8 cellular contexts compared by ENCODE assay signal in the genomic region with DNA sequence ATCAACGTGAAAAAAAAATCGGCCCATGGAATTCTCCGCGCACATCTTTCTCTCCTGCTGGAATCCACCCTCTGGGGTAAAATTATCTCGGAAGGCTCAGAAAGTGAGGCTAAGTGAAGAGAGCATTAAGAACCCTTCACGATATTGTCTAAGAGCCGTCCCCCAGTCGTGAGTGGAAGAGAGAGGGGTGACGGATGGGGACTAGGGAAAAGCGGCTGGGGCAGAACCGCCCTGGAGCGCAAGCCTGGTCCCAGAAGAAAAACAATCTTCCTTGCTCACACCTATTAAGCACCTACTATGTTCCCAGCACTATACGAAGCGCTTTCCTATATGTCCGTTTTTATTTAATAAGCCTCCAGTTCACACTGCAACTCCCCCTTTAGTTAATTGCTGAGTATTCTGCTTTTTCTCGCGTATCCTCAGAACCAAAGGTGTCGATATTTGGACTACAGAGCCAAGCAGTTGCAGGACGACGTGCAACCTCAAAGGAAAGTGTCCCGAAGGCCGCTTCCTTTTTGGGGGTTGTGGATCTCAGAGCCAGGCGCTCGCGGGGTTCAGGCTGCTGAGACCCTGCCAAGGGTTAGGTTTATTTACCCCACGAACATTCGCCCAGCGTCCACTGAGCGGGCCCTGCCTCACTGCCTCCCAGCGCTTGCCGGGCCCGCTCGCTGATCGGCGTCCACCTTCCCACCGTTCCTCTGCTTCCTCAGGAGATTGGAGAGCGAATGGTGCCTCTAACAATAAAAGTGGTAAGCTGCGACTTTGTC. TPM values are rescaled to one million over a fixed set of nuclear protein-coding genes. Genes with fewer than 3 reads are reported as not detected.
DNase-seq lines count a peak whose midpoint lies in the region; ATAC-seq, FAIRE-seq and TF ChIP-seq lines count a peak whose summit lies in the region.

No MANE protein-coding gene starts in this region.

- intact Hi-C loops in HepG2 (cut with micrococcal nuclease; ENCODE audit: unreplicated experiment) (no loop called here), aorta (cut with DNase I) (loop anchor here in 1 of 2 donors (5.0 kb wide), 1 partner anchor 37 kb away; no protein-coding TSS in a partner anchor)

- no peak for FAIRE-seq in HepG2 (lab: Jason Lieb, UNC)

- POLR2A ChIA-PET in HepG2 (lab: Yijun Ruan, JAX), result no interaction called here

- H3K27me3 ChIP-seq in liver (ENCODE audit: control insufficient read depth in 4 of 4, insufficient read depth in 4 of 4, low read length in 3 of 4) (peaks cover 0 to 5% (median 0%) of the 10 kb centered on the region in 4 donors), HepG2 (ENCODE audit: control insufficient read depth in 1 of 2, insufficient read depth in 2 of 2, low read length in 2 of 2) (no peaks in the 10 kb centered on the region), aorta (ENCODE audit: control insufficient read depth in 1 of 2, insufficient read depth in 2 of 2, low read length in 1 of 2) (no peaks in the 10 kb centered on the region)

- no peak overlapping the region for H3K4me2 ChIP-seq in HepG2 (ENCODE audit: low read depth, low read length)

- H3K9ac ChIP-seq in liver (ENCODE audit: low read depth in 1 of 2, low read length in 2 of 2), result no peak overlapping the region
- H3K9ac ChIP-seq in HepG2 (ENCODE audit: insufficient read depth, low read depth, low read length), result no peak overlapping the region

- BruUV-seq in HepG2 (replicated peaks; lab: Mats Ljungman, UMichigan), result no TSS peak

- no peak for DNase-seq in HepG2 (ENCODE audit: low spot score)
- DNase-seq in choroid plexus epithelial cell (ENCODE audit: low read depth), result peak; percentile 33
- peak in 1 of 2 donors; percentile 80 for DNase-seq in aorta
- DNase-seq in activated CD4-positive, CD25-positive, alpha-beta regulatory T cell (lab: John Stamatoyannopoulos, UW), result no peak

- TF ChIP-seq POLR2A in HepG2 (IDR thresholded peaks at IDR 0.05; ENCODE audit: insufficient read depth in 1 of 2, low read depth in 2 of 2, low read length in 2 of 2), result no peak

- no peak for TF ChIP-seq CTCF in liver (IDR thresholded peaks at IDR 0.05; ENCODE audit: low read depth, low read length, missing input control)
- TF ChIP-seq CTCF in HepG2 (CRISPR knock-in tag; IDR thresholded peaks at IDR 0.05), result no peak
- no peak for TF ChIP-seq CTCF in choroid plexus epithelial cell (conservative IDR thresholded peaks at IDR 0.05; ENCODE audit: low read depth, low read length)

- H3K4me1 ChIP-seq in liver (ENCODE audit: control insufficient read depth in 4 of 4, insufficient read depth in 4 of 4, low read length in 3 of 4) (peaks cover 5 to 16% (median 11%) of the 10 kb centered on the region in 4 donors), HepG2 (ENCODE audit: insufficient read depth, low read length) (no peaks in the 10 kb centered on the region), mesodermal cell (ENCODE audit: control insufficient read depth, insufficient read depth, low read length, poor library complexity, severe bottlenecking) (peaks cover 4% of the 10 kb centered on the region), aorta (ENCODE audit: control insufficient read depth in 1 of 2, insufficient read depth in 2 of 2, low read length in 2 of 2) (peaks cover 0 to 5% of the 10 kb centered on the region in 2 donors)

- in situ Hi-C loops in HepG2 (cut with HindIII; ENCODE audit: extremely low pct_ligation_motif_present, low pct_unique_long_range_greater_than_20kb), result no loop called here

- WGBS in liver, result 17% methylated on average over 38 of the region's 38 CpGs
- WGBS in HepG2 (ENCODE audit: low lambda C conversion rate), result 89% methylated on average over 30 of the region's 38 CpGs
- 22 to 42% methylated on average over 18 to 25 of the region's 38 CpGs for WGBS in mesodermal cell (ENCODE audit: insufficient coverage in 2 of 2), 2 experiments
- WGBS in aorta, 2 donors, result 27 to 28% methylated on average over 38 of the region's 38 CpGs

- no peak for TF ChIP-seq EP300 in HepG2 (IDR thresholded peaks at IDR 0.05; ENCODE audit: low read depth in 2 of 2, low read length in 2 of 2)
- no peak for TF ChIP-seq EP300 in HepG2 (CRISPR knock-in tag; IDR thresholded peaks at IDR 0.05; ENCODE audit: borderline replicate concordance)

- H3K36me3 ChIP-seq in liver (ENCODE audit: control insufficient read depth in 4 of 4, insufficient read depth in 3 of 4, low read depth in 1 of 4, low read length in 3 of 4), result no peaks in the 10 kb centered on the region
- H3K36me3 ChIP-seq in HepG2 (replicated peaks in 1 of 2; ENCODE audit: control insufficient read depth in 1 of 2, insufficient read depth in 2 of 2, low read length in 2 of 2), result no peaks in the 10 kb centered on the region
- H3K36me3 ChIP-seq in mesodermal cell (ENCODE audit: control insufficient read depth, insufficient read depth, low read length), result no peaks in the 10 kb centered on the region
- no peaks in the 10 kb centered on the region for H3K36me3 ChIP-seq in aorta (ENCODE audit: control insufficient read depth in 1 of 2, insufficient read depth in 2 of 2, low read length in 1 of 2)

- H3K27ac ChIP-seq in liver (ENCODE audit: low read depth in 1 of 2, low read length in 2 of 2) (no peak overlapping the region), HepG2 (ENCODE audit: extremely low read length, insufficient read depth, low read length) (no peak overlapping the region), mesodermal cell (ENCODE audit: low read depth, low read length, severe bottlenecking) (no peak overlapping the region), aorta (ENCODE audit: low read depth in 1 of 2, low read length in 2 of 2) (no peak overlapping the region)

- H4K20me1 ChIP-seq in HepG2 (ENCODE audit: insufficient read depth, low read length), result no peaks in the 10 kb centered on the region

- CTCF ChIA-PET in HepG2 (lab: Yijun Ruan, JAX; ENCODE audit: low intra/inter-chr PET ratio, low total read pairs), result no interaction called here

- H3K9me3 ChIP-seq in liver (ENCODE audit: control insufficient read depth in 4 of 4, low read length in 3 of 4) (no peaks in the 10 kb centered on the region), HepG2 (ENCODE audit: low read length) (no peaks in the 10 kb centered on the region), mesodermal cell (ENCODE audit: control insufficient read depth, low read length) (no peaks in the 10 kb centered on the region), aorta (ENCODE audit: control insufficient read depth, low read length) (no peaks in the 10 kb centered on the region)

- TF ChIP-seq RAD21 in liver (IDR thresholded peaks at IDR 0.05) (no peak), HepG2 (CRISPR knock-in tag; IDR thresholded peaks at IDR 0.05) (no peak)

- H3K4me3 ChIP-seq in liver (ENCODE audit: low read depth in 1 of 3, low read length in 3 of 3) (peak overlapping the region in 2 of 3 donors; percentile 23 to 45), HepG2 (replicated peaks in 1 of 3; ENCODE audit: insufficient read depth in 1 of 3, low read depth in 2 of 3, low read length in 3 of 3) (no peak overlapping the region), choroid plexus epithelial cell (ENCODE audit: low read depth, low read length) (peak overlapping the region; percentile 66), mesodermal cell (ENCODE audit: extremely low read depth, insufficient read depth, low read length, poor library complexity, severe bottlenecking) (peak overlapping the region; percentile 34), aorta (ENCODE audit: low read length in 2 of 2) (peak overlapping the region; percentile 56 to 76)

- ATAC-seq in HepG2, result no peak
- peak; percentile 77 for ATAC-seq in aorta (ENCODE audit: low FRiP score)
- ATAC-seq in HG03432 (IDR thresholded peaks at IDR 0.05; ENCODE audit: unreplicated experiment), result no peak
- no peak for ATAC-seq in GM18867 (IDR thresholded peaks at IDR 0.05; ENCODE audit: unreplicated experiment)

- H2AFZ ChIP-seq in HepG2 (ENCODE audit: low read length), result no peak overlapping the region

- H3K79me2 ChIP-seq in HepG2 (ENCODE audit: insufficient read depth, low read length), result no peaks in the 10 kb centered on the region

RNA-seq across cellular contexts. Expression of gene MGARP, which starts 0.9 kb away (rescaled TPM):
- total RNA-seq in liver (under 1 TPM; 0.09 to 0.17 TPM), HepG2 (2016; rRNA removed; fragmentation: Illumina TruSeq; extraction: Trizol) (0.11 TPM in 1 of 2 replicates, not detected in the other), aorta (1 to 10 TPM; 2.2 to 3.7 TPM)
- polyA plus RNA-seq in liver (under 1 TPM in 1 of 2 donors, not detected in 1; 0.09 TPM), HepG2 (2011; rRNA removed) (0.13 TPM in 2 replicates), aorta (10 to 100 TPM in 1 of 2 donors, 1 to 10 TPM in 1; 8.9 to 17.6 TPM)
- not detected in 2 replicates for total RNA-seq in HepG2 (2016; cell fraction: cytosol; rRNA removed; fragmentation: Illumina TruSeq; extraction: Trizol; ENCODE audit: low read depth)
- 0.18 and 0.26 TPM in 2 replicates for total RNA-seq in HepG2 (2016; cell fraction: insoluble cytoplasmic fraction; rRNA removed; fragmentation: Illumina TruSeq; extraction: Trizol)
- 0.21 TPM in 1 of 2 replicates, not detected in the other for total RNA-seq in HepG2 (2016; cell fraction: membrane; rRNA removed; fragmentation: Illumina TruSeq; extraction: Trizol)
- not detected in 2 replicates for total RNA-seq in HepG2 (2016; cell fraction: nucleus; rRNA removed; fragmentation: Illumina TruSeq; extraction: Trizol)
- polyA plus RNA-seq in HepG2 (2011; cell fraction: cytosol; rRNA removed), result 0.12 and 0.13 TPM in 2 replicates
- 0.09 TPM in 1 of 2 replicates, not detected in the other for polyA plus RNA-seq in HepG2 (2011; cell fraction: nucleus; rRNA removed)
- polyA plus RNA-seq in HepG2 (2012), result 0.17 and 0.20 TPM in 2 replicates
- not detected in 2 replicates for polyA plus RNA-seq in HepG2 (2016; cell fraction: cytosol; fragmentation: Illumina TruSeq; extraction: Trizol; ENCODE audit: low read depth)
- polyA plus RNA-seq in HepG2 (2016; cell fraction: insoluble cytoplasmic fraction; fragmentation: Illumina TruSeq; extraction: Trizol; ENCODE audit: low read depth), result not detected in 2 replicates
- not detected in 2 replicates for polyA plus RNA-seq in HepG2 (2016; cell fraction: membrane; fragmentation: Illumina TruSeq; extraction: Trizol; ENCODE audit: low read depth)
- not detected in 2 replicates for polyA plus RNA-seq in HepG2 (2016; cell fraction: nucleus; fragmentation: Illumina TruSeq; extraction: Trizol; ENCODE audit: insufficient read depth, low read depth)
- not detected in 2 replicates for polyA minus RNA-seq in HepG2 (2011; rRNA and poly(A)+ RNA removed; ENCODE audit: low replicate concordance)
- not detected in 2 replicates for polyA minus RNA-seq in HepG2 (2011; cell fraction: cytosol; rRNA and poly(A)+ RNA removed)
- polyA minus RNA-seq in HepG2 (2011; cell fraction: nucleus; rRNA and poly(A)+ RNA removed), result not detected in 2 replicates
- 1.8 TPM for polyA plus RNA-seq in mesodermal cell (2013, experiment 1 of 2)
- 2.2 TPM for polyA plus RNA-seq in mesodermal cell (2013, experiment 2 of 2)

RNA-seq across cellular contexts. Expression of gene NAA15, which starts 22.2 kb away (rescaled TPM):
- 10 to 100 TPM; 13.9 to 18.2 TPM for total RNA-seq in liver
- polyA plus RNA-seq in liver, result 1 to 10 TPM; 6.7 to 8.4 TPM
- total RNA-seq in HepG2 (2016; rRNA removed; fragmentation: Illumina TruSeq; extraction: Trizol), result 50.2 and 81.2 TPM in 2 replicates
- 6.3 and 7.1 TPM in 2 replicates for total RNA-seq in HepG2 (2016; cell fraction: cytosol; rRNA removed; fragmentation: Illumina TruSeq; extraction: Trizol; ENCODE audit: low read depth)
- 48.6 and 78.2 TPM in 2 replicates for total RNA-seq in HepG2 (2016; cell fraction: insoluble cytoplasmic fraction; rRNA removed; fragmentation: Illumina TruSeq; extraction: Trizol)
- total RNA-seq in HepG2 (2016; cell fraction: membrane; rRNA removed; fragmentation: Illumina TruSeq; extraction: Trizol), result 10.9 and 12.9 TPM in 2 replicates
- 48.8 and 52.3 TPM in 2 replicates for total RNA-seq in HepG2 (2016; cell fraction: nucleus; rRNA removed; fragmentation: Illumina TruSeq; extraction: Trizol)
- polyA plus RNA-seq in HepG2 (2011; rRNA removed), result 4.9 and 6.2 TPM in 2 replicates
- polyA plus RNA-seq in HepG2 (2011; cell fraction: cytosol; rRNA removed), result 1.9 and 3.3 TPM in 2 replicates
- polyA plus RNA-seq in HepG2 (2011; cell fraction: nucleus; rRNA removed), result 3.9 and 5.4 TPM in 2 replicates
- 16.0 and 16.8 TPM in 2 replicates for polyA plus RNA-seq in HepG2 (2012)
- polyA plus RNA-seq in HepG2 (2016; cell fraction: cytosol; fragmentation: Illumina TruSeq; extraction: Trizol; ENCODE audit: low read depth), result 0.85 and 1.0 TPM in 2 replicates
- 36.8 and 38.9 TPM in 2 replicates for polyA plus RNA-seq in HepG2 (2016; cell fraction: insoluble cytoplasmic fraction; fragmentation: Illumina TruSeq; extraction: Trizol; ENCODE audit: low read depth)
- 4.0 and 4.5 TPM in 2 replicates for polyA plus RNA-seq in HepG2 (2016; cell fraction: membrane; fragmentation: Illumina TruSeq; extraction: Trizol; ENCODE audit: low read depth)
- polyA plus RNA-seq in HepG2 (2016; cell fraction: nucleus; fragmentation: Illumina TruSeq; extraction: Trizol; ENCODE audit: insufficient read depth, low read depth), result 16.5 and 20.2 TPM in 2 replicates
- polyA minus RNA-seq in HepG2 (2011; rRNA and poly(A)+ RNA removed; ENCODE audit: low replicate concordance), result 3.7 and 7.0 TPM in 2 replicates
- 15.4 and 18.9 TPM in 2 replicates for polyA minus RNA-seq in HepG2 (2011; cell fraction: cytosol; rRNA and poly(A)+ RNA removed)
- 53.0 and 55.0 TPM in 2 replicates for polyA minus RNA-seq in HepG2 (2011; cell fraction: nucleus; rRNA and poly(A)+ RNA removed)
- polyA plus RNA-seq in mesodermal cell (2013, experiment 1 of 2), result 33.4 TPM
- polyA plus RNA-seq in mesodermal cell (2013, experiment 2 of 2), result 36.7 TPM
- total RNA-seq in aorta, result 10 to 100 TPM; 42.8 to 45.4 TPM
- polyA plus RNA-seq in aorta, result 1 to 10 TPM; 4.9 to 8.1 TPM

RNA-seq across cellular contexts. Expression of gene NDUFC1, which starts 23.1 kb away (rescaled TPM):
- 10 to 100 TPM; 12.4 to 46.6 TPM for total RNA-seq in liver
- 100 to 1,000 TPM in 1 of 2 donors, 10 to 100 TPM in 1; 55.0 to 192 TPM for polyA plus RNA-seq in liver
- total RNA-seq in HepG2 (2016; rRNA removed; fragmentation: Illumina TruSeq; extraction: Trizol), result 96.4 and 124 TPM in 2 replicates
- 46.9 and 57.6 TPM in 2 replicates for total RNA-seq in HepG2 (2016; cell fraction: cytosol; rRNA removed; fragmentation: Illumina TruSeq; extraction: Trizol; ENCODE audit: low read depth)
- 106 and 134 TPM in 2 replicates for total RNA-seq in HepG2 (2016; cell fraction: insoluble cytoplasmic fraction; rRNA removed; fragmentation: Illumina TruSeq; extraction: Trizol)
- 88.4 and 94.7 TPM in 2 replicates for total RNA-seq in HepG2 (2016; cell fraction: membrane; rRNA removed; fragmentation: Illumina TruSeq; extraction: Trizol)
- 40.3 and 42.8 TPM in 2 replicates for total RNA-seq in HepG2 (2016; cell fraction: nucleus; rRNA removed; fragmentation: Illumina TruSeq; extraction: Trizol)
- 38.4 and 43.4 TPM in 2 replicates for polyA plus RNA-seq in HepG2 (2011; rRNA removed)
- polyA plus RNA-seq in HepG2 (2011; cell fraction: cytosol; rRNA removed), result 38.9 and 41.3 TPM in 2 replicates
- 14.4 and 16.4 TPM in 2 replicates for polyA plus RNA-seq in HepG2 (2011; cell fraction: nucleus; rRNA removed)
- polyA plus RNA-seq in HepG2 (2012), result 70.7 and 104 TPM in 2 replicates
- 71.4 and 90.2 TPM in 2 replicates for polyA plus RNA-seq in HepG2 (2016; cell fraction: cytosol; fragmentation: Illumina TruSeq; extraction: Trizol; ENCODE audit: low read depth)
- polyA plus RNA-seq in HepG2 (2016; cell fraction: insoluble cytoplasmic fraction; fragmentation: Illumina TruSeq; extraction: Trizol; ENCODE audit: low read depth), result 174 and 188 TPM in 2 replicates
- 127 and 136 TPM in 2 replicates for polyA plus RNA-seq in HepG2 (2016; cell fraction: membrane; fragmentation: Illumina TruSeq; extraction: Trizol; ENCODE audit: low read depth)
- polyA plus RNA-seq in HepG2 (2016; cell fraction: nucleus; fragmentation: Illumina TruSeq; extraction: Trizol; ENCODE audit: insufficient read depth, low read depth), result 94.4 and 110 TPM in 2 replicates
- polyA minus RNA-seq in HepG2 (2011; rRNA and poly(A)+ RNA removed; ENCODE audit: low replicate concordance), result 6.8 and 12.8 TPM in 2 replicates
- 28.2 and 31.7 TPM in 2 replicates for polyA minus RNA-seq in HepG2 (2011; cell fraction: cytosol; rRNA and poly(A)+ RNA removed)
- 10.8 and 11.7 TPM in 2 replicates for polyA minus RNA-seq in HepG2 (2011; cell fraction: nucleus; rRNA and poly(A)+ RNA removed)
- 66.6 TPM for polyA plus RNA-seq in mesodermal cell (2013, experiment 1 of 2)
- polyA plus RNA-seq in mesodermal cell (2013, experiment 2 of 2), result 67.8 TPM
- 10 to 100 TPM; 38.8 to 41.9 TPM for total RNA-seq in aorta
- 100 to 1,000 TPM in 1 of 2 donors, 10 to 100 TPM in 1; 95.7 to 104 TPM for polyA plus RNA-seq in aorta

Comparison
In these comparisons a context has a peak if more than half of its experiments do, and no peak if none do; other contexts are left out.
1. H3K4me3 ChIP-seq: peak in liver (2 of 3), choroid plexus epithelial cell (single experiment), mesodermal cell (single experiment) and aorta (2 of 2); none in HepG2 (0 of 3).